In the genomic region with DNA sequence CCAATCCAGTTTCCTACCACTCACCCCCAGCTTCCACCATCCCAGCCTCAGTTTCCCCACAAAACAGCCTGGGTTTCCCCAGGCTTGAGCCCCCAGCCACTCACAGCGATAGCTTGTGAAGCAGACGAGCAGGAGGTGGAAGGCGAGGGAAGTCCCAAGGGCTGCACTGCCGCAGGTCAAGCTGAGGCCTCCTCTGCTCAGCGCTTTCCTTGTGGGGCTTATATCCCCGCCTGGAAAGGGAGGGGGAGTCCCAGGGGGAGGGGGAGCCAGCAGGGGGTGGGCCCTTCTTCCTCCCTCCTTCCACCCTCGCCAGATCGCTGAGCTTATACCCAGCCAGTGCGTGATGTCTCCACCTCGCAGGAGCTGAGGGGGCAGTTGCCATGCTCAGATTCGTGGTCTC, we compare ENCODE assay signal across 14 cellular contexts. TPM values are rescaled to one million over a fixed set of nuclear protein-coding genes. Genes with fewer than 3 reads are reported as not detected.
DNase-seq lines count a peak whose midpoint lies in the region; ATAC-seq lines count a peak whose summit lies in the region.
"Had no signal": no experiment of that assay in that cellular context is flagged by ENCODE, and none has a peak within 500 bp of the region (broad histone marks: within the 10 kb centered on the region; RNA-seq: fewer than 3 reads in every experiment).

A gene (minus strand): TSS at position 195 of the 400 bp plus-strand sequence. CDS start 457 bp downstream, outside the sequence.

- H3K27me3 ChIP-seq in HUES48 (ENCODE audit: control insufficient read depth, insufficient read depth, low read length) (peaks cover 50% of the 10 kb centered on the region), trophoblast cell (ENCODE audit: insufficient read depth, low read length) (peaks cover 32% of the 10 kb centered on the region)

- no CpG with 5 or more reads among the region's 11 CpGs for WGBS in trophoblast cell (ENCODE audit: extremely low coverage, insufficient coverage, insufficient read length)

- H3K27ac Mint-ChIP-seq in activated naive CD8-positive, alpha-beta T cell treated with anti-CD3 and anti-CD28 coated beads, Interleukin-2, amount 10 ng/mL, durations not matched to agents 7 days and 5 days, result no peak within 1 kb of the TSS
- H3K27ac Mint-ChIP-seq: IgD-negative memory B cell had no signal

- H3K27ac ChIP-seq in HUES48 (ENCODE audit: low read depth, low read length) (peak within 1 kb of the TSS; percentile 26), trophoblast cell (ENCODE audit: low read depth, low read length) (no peak within 1 kb of the TSS)
- H3K27ac ChIP-seq: tibial artery had no signal

- H3K18ac ChIP-seq in trophoblast cell (ENCODE audit: low read length), result no peak within 1 kb of the TSS

- H4K91ac ChIP-seq in trophoblast cell (ENCODE audit: low read depth, low read length), result no peak within 1 kb of the TSS

- no peak within 1 kb of the TSS for H4K8ac ChIP-seq in trophoblast cell (ENCODE audit: low read depth, low read length)

- no peaks in the 10 kb centered on the region for H3K9me3 Mint-ChIP-seq in activated naive CD8-positive, alpha-beta T cell treated with anti-CD3 and anti-CD28 coated beads, Interleukin-2, amount 10 ng/mL, durations not matched to agents 7 days and 5 days

- no peak within 1 kb of the TSS for H3K4ac ChIP-seq in trophoblast cell (ENCODE audit: low read depth, low read length)

- peak within 1 kb of the TSS; percentile 9 for H3K4me3 Mint-ChIP-seq in activated naive CD8-positive, alpha-beta T cell treated with anti-CD3 and anti-CD28 coated beads, Interleukin-2, amount 10 ng/mL, durations not matched to agents 7 days and 5 days

- no peak for DNase-seq in activated naive CD8-positive, alpha-beta T cell treated with anti-CD3 and anti-CD28 coated beads, Interleukin-2, amount 10 ng/mL, durations not matched to agents 7 days and 5 days
- DNase-seq in iPS-NIHi11 (ENCODE audit: low spot score), result peak; percentile 43
- no peak for DNase-seq in trophoblast cell
- DNase-seq in posterior vena cava (ENCODE audit: low spot score), result no peak
- DNase-seq in NCI-H446 (lab: John Stamatoyannopoulos, UW), result no peak
- DNase-seq: activated CD8-positive, alpha-beta memory T cell treated with anti-CD3 and anti-CD28 coated beads, Interleukin-2, amount 50 U/mL, for 48 hours; occipital lobe; Right ventricle myocardium superior; tibial artery had no signal

- no peak within 1 kb of the TSS for H3K23ac ChIP-seq in trophoblast cell (ENCODE audit: low read length)

- no peak within 1 kb of the TSS for H2BK5ac ChIP-seq in trophoblast cell (ENCODE audit: low read depth, low read length, poor library complexity)

- H2AK5ac ChIP-seq in trophoblast cell (ENCODE audit: low read length), result no peak within 1 kb of the TSS

- H3K9me3 ChIP-seq in HUES48 (ENCODE audit: control insufficient read depth, insufficient read depth, low read length) (no peaks in the 10 kb centered on the region), trophoblast cell (ENCODE audit: insufficient read depth, low read depth, low read length) (peaks cover 4% of the 10 kb centered on the region)
- H3K9me3 ChIP-seq: tibial artery had no signal

- no peak within 1 kb of the TSS for H2BK12ac ChIP-seq in trophoblast cell (ENCODE audit: low read length)

- H3K79me2 ChIP-seq in trophoblast cell (ENCODE audit: control insufficient read depth, insufficient read depth, low read length, poor library complexity), result no peaks in the 10 kb centered on the region

- no peaks in the 10 kb centered on the region for H3K36me3 Mint-ChIP-seq in activated naive CD8-positive, alpha-beta T cell treated with anti-CD3 and anti-CD28 coated beads, Interleukin-2, amount 10 ng/mL, durations not matched to agents 7 days and 5 days

- H3K14ac ChIP-seq in trophoblast cell (ENCODE audit: low read length), result no peak within 1 kb of the TSS

- no peaks in the 10 kb centered on the region for H3K79me1 ChIP-seq in trophoblast cell (ENCODE audit: low read length)

- H3K4me3 ChIP-seq in HUES48 (ENCODE audit: low read depth, low read length) (peak within 1 kb of the TSS; percentile 91), trophoblast cell (ENCODE audit: low read depth, low read length) (no peak within 1 kb of the TSS)
- H3K4me3 ChIP-seq: tibial artery had no signal

- H3K4me2 ChIP-seq in trophoblast cell (ENCODE audit: low read length), result peak within 1 kb of the TSS; percentile 48

- ATAC-seq in activated naive CD8-positive, alpha-beta T cell treated with anti-CD3 and anti-CD28 coated beads, Interleukin-2, amount 10 ng/mL, durations not matched to agents 7 days and 5 days (ENCODE audit: low read depth), result no peak
- ATAC-seq in GM21529 (IDR thresholded peaks at IDR 0.05; ENCODE audit: unreplicated experiment), result no peak
- no peak for ATAC-seq in GM18502 (IDR thresholded peaks at IDR 0.05; ENCODE audit: poor library complexity, unreplicated experiment)

- peaks cover 7% of the 10 kb centered on the region; the same call in 1 of the 2 replicates for H3K4me1 ChIP-seq in HUES48 (ENCODE audit: control insufficient read depth, insufficient read depth, low read length)
- H3K4me1 ChIP-seq in trophoblast cell (ENCODE audit: control insufficient read depth in 1 of 2, insufficient read depth in 2 of 2, low read length in 2 of 2), result peaks cover 5 to 11% of the 10 kb centered on the region in 2 experiments

- no peak within 1 kb of the TSS for H2AFZ ChIP-seq in trophoblast cell (ENCODE audit: insufficient read depth, low read length, poor library complexity)

- peaks cover 49% of the 10 kb centered on the region for H3K27me3 Mint-ChIP-seq in activated naive CD8-positive, alpha-beta T cell treated with anti-CD3 and anti-CD28 coated beads, Interleukin-2, amount 10 ng/mL, durations not matched to agents 7 days and 5 days

- H3K4me1 Mint-ChIP-seq in activated naive CD8-positive, alpha-beta T cell treated with anti-CD3 and anti-CD28 coated beads, Interleukin-2, amount 10 ng/mL, durations not matched to agents 7 days and 5 days, result peaks cover 2% of the 10 kb centered on the region

- peak within 1 kb of the TSS; percentile 83 for H3K9ac ChIP-seq in HUES48 (ENCODE audit: low read depth, low read length)
- no peak within 1 kb of the TSS for H3K9ac ChIP-seq in trophoblast cell (ENCODE audit: low read length)

- no peak within 1 kb of the TSS for H2BK120ac ChIP-seq in trophoblast cell (ENCODE audit: insufficient read depth, low read length, poor library complexity)

- POLR2A ChIA-PET in activated naive CD8-positive, alpha-beta T cell treated with anti-CD3 and anti-CD28 coated beads, Interleukin-2, amount 10 ng/mL, durations not matched to agents 7 days and 5 days (lab: Charles Lee), result no interaction called here

- H4K12ac ChIP-seq in trophoblast cell (ENCODE audit: low read depth, low read length), result no peak within 1 kb of the TSS

- H3K36me3 ChIP-seq in HUES48 (ENCODE audit: control insufficient read depth, insufficient read depth, low read length) (no peaks in the 10 kb centered on the region), trophoblast cell (ENCODE audit: control insufficient read depth in 1 of 2, insufficient read depth in 2 of 2, low read length in 2 of 2) (no peaks in the 10 kb centered on the region)
- H3K36me3 ChIP-seq: tibial artery had no signal

- intact Hi-C loops in posterior vena cava (cut with DNase I), result no loop called here

RNA-seq across cellular contexts. Expression of the gene that starts here (rescaled TPM):
- total RNA-seq in activated naive CD8-positive, alpha-beta T cell treated with anti-CD3 and anti-CD28 coated beads, Interleukin-2, amount 10 ng/mL, durations not matched to agents 7 days and 5 days, result not detected
- 0.07 TPM in 1 of 2 replicates, not detected in the other for polyA plus RNA-seq in trophoblast cell (2013)
- total RNA-seq in posterior vena cava, result not detected
- total RNA-seq: occipital lobe, Right ventricle myocardium superior had no signal
- polyA plus RNA-seq: adipose tissue, IgD-negative memory B cell had no signal
